Comparison of ENCODE assay signal across 1 cellular context in the genomic region with DNA sequence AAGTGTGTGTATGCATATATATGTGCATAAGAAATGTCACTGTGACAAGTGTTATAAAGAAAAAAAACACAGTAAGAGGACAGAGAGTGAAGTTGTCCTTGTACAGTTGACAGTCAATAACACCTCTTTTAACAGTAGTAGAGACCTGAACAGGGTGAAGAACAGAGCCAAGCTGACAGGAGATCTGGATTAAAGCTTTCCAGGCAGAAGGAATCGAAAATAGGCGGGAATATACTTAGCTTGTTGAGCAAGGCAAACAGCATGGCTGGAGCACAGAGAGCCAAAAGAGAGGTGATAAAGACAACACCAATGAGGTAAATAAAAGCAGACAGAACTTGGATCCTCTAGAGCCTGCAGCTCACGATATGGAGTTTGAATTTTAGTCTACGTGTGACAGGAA.
TF ChIP-seq lines count a peak whose summit lies in the region.

No MANE protein-coding gene starts in this region.

TF ChIP-seq in GM23338, 12 proteins besides CTCF, POLR2A, EP300 and RAD21:
- TF ChIP-seq NANOG (IDR thresholded peaks at IDR 0.05; ENCODE audit: borderline replicate concordance) (no peak), EZH2phosphoT487 (IDR thresholded peaks at IDR 0.05; ENCODE audit: unreplicated experiment) (no peak), ZNF331 (CRISPR knock-in tag; IDR thresholded peaks at IDR 0.05; ENCODE audit: low read depth) (no peak), ZNF114 (CRISPR knock-in tag; IDR thresholded peaks at IDR 0.05) (no peak), CREB1 (CRISPR knock-in tag; IDR thresholded peaks at IDR 0.05; ENCODE audit: low read depth) (no peak), STAT1 (IDR thresholded peaks at IDR 0.05; ENCODE audit: unreplicated experiment) (no peak), JUNB (IDR thresholded peaks at IDR 0.05; ENCODE audit: unreplicated experiment) (no peak), POLR2AphosphoS5 (IDR thresholded peaks at IDR 0.05; ENCODE audit: low read depth) (no peak), EZH2 (IDR thresholded peaks at IDR 0.05; ENCODE audit: low read depth, unreplicated experiment) (no peak)
- TF ChIP-seq, protein P1, sequence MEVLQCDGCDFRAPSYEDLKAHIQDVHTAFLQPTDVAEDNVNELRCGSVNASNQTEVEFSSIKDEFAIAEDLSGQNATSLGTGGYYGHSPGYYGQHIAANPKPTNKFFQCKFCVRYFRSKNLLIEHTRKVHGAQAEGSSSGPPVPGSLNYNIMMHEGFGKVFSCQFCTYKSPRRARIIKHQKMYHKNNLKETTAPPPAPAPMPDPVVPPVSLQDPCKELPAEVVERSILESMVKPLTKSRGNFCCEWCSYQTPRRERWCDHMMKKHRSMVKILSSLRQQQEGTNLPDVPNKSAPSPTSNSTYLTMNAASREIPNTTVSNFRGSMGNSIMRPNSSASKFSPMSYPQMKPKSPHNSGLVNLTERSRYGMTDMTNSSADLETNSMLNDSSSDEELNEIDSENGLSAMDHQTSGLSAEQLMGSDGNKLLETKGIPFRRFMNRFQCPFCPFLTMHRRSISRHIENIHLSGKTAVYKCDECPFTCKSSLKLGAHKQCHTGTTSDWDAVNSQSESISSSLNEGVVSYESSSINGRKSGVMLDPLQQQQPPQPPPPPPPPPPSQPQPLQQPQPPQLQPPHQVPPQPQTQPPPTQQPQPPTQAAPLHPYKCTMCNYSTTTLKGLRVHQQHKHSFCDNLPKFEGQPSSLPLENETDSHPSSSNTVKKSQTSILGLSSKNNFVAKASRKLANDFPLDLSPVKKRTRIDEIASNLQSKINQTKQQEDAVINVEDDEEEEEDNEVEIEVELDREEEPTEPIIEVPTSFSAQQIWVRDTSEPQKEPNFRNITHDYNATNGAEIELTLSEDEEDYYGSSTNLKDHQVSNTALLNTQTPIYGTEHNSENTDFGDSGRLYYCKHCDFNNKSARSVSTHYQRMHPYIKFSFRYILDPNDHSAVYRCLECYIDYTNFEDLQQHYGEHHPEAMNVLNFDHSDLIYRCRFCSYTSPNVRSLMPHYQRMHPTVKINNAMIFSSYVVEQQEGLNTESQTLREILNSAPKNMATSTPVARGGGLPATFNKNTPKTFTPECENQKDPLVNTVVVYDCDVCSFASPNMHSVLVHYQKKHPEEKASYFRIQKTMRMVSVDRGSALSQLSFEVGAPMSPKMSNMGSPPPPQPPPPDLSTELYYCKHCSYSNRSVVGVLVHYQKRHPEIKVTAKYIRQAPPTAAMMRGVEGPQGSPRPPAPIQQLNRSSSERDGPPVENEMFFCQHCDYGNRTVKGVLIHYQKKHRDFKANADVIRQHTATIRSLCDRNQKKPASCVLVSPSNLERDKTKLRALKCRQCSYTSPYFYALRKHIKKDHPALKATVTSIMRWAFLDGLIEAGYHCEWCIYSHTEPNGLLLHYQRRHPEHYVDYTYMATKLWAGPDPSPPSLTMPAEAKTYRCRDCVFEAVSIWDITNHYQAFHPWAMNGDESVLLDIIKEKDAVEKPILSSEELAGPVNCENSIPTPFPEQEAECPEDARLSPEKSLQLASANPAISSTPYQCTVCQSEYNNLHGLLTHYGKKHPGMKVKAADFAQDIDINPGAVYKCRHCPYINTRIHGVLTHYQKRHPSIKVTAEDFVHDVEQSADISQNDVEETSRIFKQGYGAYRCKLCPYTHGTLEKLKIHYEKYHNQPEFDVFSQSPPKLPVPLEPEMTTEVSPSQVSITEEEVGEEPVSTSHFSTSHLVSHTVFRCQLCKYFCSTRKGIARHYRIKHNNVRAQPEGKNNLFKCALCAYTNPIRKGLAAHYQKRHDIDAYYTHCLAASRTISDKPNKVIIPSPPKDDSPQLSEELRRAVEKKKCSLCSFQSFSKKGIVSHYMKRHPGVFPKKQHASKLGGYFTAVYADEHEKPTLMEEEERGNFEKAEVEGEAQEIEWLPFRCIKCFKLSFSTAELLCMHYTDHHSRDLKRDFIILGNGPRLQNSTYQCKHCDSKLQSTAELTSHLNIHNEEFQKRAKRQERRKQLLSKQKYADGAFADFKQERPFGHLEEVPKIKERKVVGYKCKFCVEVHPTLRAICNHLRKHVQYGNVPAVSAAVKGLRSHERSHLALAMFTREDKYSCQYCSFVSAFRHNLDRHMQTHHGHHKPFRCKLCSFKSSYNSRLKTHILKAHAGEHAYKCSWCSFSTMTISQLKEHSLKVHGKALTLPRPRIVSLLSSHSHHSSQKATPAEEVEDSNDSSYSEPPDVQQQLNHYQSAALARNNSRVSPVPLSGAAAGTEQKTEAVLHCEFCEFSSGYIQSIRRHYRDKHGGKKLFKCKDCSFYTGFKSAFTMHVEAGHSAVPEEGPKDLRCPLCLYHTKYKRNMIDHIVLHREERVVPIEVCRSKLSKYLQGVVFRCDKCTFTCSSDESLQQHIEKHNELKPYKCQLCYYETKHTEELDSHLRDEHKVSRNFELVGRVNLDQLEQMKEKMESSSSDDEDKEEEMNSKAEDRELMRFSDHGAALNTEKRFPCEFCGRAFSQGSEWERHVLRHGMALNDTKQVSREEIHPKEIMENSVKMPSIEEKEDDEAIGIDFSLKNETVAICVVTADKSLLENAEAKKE (CRISPR knock-in tag; IDR thresholded peaks at IDR 0.05), result no peak
- TF ChIP-seq, protein P2, sequence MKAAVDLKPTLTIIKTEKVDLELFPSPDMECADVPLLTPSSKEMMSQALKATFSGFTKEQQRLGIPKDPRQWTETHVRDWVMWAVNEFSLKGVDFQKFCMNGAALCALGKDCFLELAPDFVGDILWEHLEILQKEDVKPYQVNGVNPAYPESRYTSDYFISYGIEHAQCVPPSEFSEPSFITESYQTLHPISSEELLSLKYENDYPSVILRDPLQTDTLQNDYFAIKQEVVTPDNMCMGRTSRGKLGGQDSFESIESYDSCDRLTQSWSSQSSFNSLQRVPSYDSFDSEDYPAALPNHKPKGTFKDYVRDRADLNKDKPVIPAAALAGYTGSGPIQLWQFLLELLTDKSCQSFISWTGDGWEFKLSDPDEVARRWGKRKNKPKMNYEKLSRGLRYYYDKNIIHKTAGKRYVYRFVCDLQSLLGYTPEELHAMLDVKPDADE (IDR thresholded peaks at IDR 0.05), result no peak
- TF ChIP-seq, protein P3, sequence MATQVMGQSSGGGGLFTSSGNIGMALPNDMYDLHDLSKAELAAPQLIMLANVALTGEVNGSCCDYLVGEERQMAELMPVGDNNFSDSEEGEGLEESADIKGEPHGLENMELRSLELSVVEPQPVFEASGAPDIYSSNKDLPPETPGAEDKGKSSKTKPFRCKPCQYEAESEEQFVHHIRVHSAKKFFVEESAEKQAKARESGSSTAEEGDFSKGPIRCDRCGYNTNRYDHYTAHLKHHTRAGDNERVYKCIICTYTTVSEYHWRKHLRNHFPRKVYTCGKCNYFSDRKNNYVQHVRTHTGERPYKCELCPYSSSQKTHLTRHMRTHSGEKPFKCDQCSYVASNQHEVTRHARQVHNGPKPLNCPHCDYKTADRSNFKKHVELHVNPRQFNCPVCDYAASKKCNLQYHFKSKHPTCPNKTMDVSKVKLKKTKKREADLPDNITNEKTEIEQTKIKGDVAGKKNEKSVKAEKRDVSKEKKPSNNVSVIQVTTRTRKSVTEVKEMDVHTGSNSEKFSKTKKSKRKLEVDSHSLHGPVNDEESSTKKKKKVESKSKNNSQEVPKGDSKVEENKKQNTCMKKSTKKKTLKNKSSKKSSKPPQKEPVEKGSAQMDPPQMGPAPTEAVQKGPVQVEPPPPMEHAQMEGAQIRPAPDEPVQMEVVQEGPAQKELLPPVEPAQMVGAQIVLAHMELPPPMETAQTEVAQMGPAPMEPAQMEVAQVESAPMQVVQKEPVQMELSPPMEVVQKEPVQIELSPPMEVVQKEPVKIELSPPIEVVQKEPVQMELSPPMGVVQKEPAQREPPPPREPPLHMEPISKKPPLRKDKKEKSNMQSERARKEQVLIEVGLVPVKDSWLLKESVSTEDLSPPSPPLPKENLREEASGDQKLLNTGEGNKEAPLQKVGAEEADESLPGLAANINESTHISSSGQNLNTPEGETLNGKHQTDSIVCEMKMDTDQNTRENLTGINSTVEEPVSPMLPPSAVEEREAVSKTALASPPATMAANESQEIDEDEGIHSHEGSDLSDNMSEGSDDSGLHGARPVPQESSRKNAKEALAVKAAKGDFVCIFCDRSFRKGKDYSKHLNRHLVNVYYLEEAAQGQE (IDR thresholded peaks at IDR 0.05; ENCODE audit: unreplicated experiment), result no peak
